In genomic region chr4:118271788-118272187, GRCh38 we compare ENCODE assay signal across 33 cellular contexts.
"Had no signal": no experiment of that assay in that cellular context is flagged by ENCODE, and none has a peak within 500 bp of the region (broad histone marks: within the 10 kb centered on the region; RNA-seq: fewer than 3 reads in every experiment).

No MANE protein-coding gene starts in this region.

- H3K27ac Mint-ChIP-seq: naive thymus-derived CD8-positive, alpha-beta T cell; natural killer cell treated with Interleukin-12 subunit alpha and Interleukin-12 subunit beta and Interleukin-15 and Interleukin-18, amount 100 ng/mL, for 72 hours; nephron progenitor cell; progenitor cell of endocrine pancreas; stimulated activated memory B cell treated with anti-CD40 and anti-IgM and Interleukin-4, amounts not matched to agents 10 μg/mL and 1 μg/mL and 100 μg/mL, for 72 hours; stimulated activated naive CD8-positive, alpha-beta T cell treated with anti-CD3 and anti-CD28 coated beads, Interleukin-15, amount 100 ng/mL, for 72 hours; type B pancreatic cell had no signal

- H2AFZ ChIP-seq: parathyroid adenoma had no signal

- H3K27me3 ChIP-seq: ovary, suprapubic skin, testis, transverse colon, uterus had no signal

- H3K36me3 Mint-ChIP-seq: naive thymus-derived CD8-positive, alpha-beta T cell; natural killer cell treated with Interleukin-12 subunit alpha and Interleukin-12 subunit beta and Interleukin-15 and Interleukin-18, amount 100 ng/mL, for 72 hours; stimulated activated memory B cell treated with anti-CD40 and anti-IgM and Interleukin-4, amounts not matched to agents 10 μg/mL and 1 μg/mL and 100 μg/mL, for 72 hours; type B pancreatic cell had no signal

- ATAC-seq: naive thymus-derived CD8-positive, alpha-beta T cell; natural killer cell treated with Interleukin-12 subunit alpha and Interleukin-12 subunit beta and Interleukin-15 and Interleukin-18, amount 100 ng/mL, for 72 hours; psoas muscle; right cardiac atrium; sciatic nerve; stimulated activated memory B cell treated with anti-CD40 and anti-IgM and Interleukin-4, amounts not matched to agents 10 μg/mL and 1 μg/mL and 100 μg/mL, for 72 hours; stimulated activated naive CD8-positive, alpha-beta T cell treated with anti-CD3 and anti-CD28 coated beads, Interleukin-15, amount 100 ng/mL, for 72 hours; stimulated activated naive CD8-positive, alpha-beta T cell treated with anti-CD3 and anti-CD28 coated beads, Interleukin-15, Interleukin-2, amounts not matched to agents 100 U/mL and 50 U/mL, for 24 hours; upper lobe of right lung had no signal

- H3K4me3 Mint-ChIP-seq: naive thymus-derived CD8-positive, alpha-beta T cell; natural killer cell treated with Interleukin-12 subunit alpha and Interleukin-12 subunit beta and Interleukin-15 and Interleukin-18, amount 100 ng/mL, for 72 hours; nephron progenitor cell; neural crest cell; stimulated activated memory B cell treated with anti-CD40 and anti-IgM and Interleukin-4, amounts not matched to agents 10 μg/mL and 1 μg/mL and 100 μg/mL, for 72 hours; stimulated activated naive CD8-positive, alpha-beta T cell treated with anti-CD3 and anti-CD28 coated beads, Interleukin-15, amount 100 ng/mL, for 72 hours; type B pancreatic cell had no signal

- H3K27ac ChIP-seq: neutrophil, ovary, parathyroid adenoma, psoas muscle, skin epidermis, spleen, suprapubic skin, testis, tibial artery, transverse colon, upper lobe of right lung, uterus had no signal

- H3K4me3 ChIP-seq: ovary, psoas muscle, skin epidermis, smooth muscle cell, spleen, suprapubic skin, testis, tibial artery, transverse colon, upper lobe of right lung, uterus had no signal

- DNase-seq: naive thymus-derived CD8-positive, alpha-beta T cell; nephron progenitor cell; nucleus accumbens; ovary; posterior cingulate gyrus; psoas muscle; right cardiac atrium; spleen; stimulated activated CD4-positive, alpha-beta T cell treated with anti-CD3 and anti-CD28 coated beads, Interleukin-12 subunit alpha, Interleukin-12 subunit beta, amount 100 ng/mL, for 4 hours; stimulated activated CD4-positive, alpha-beta T cell treated with anti-CD3 and anti-CD28 coated beads, Interleukin-1b, Interleukin-23, amount 100 ng/mL, for 48 hours; stimulated activated CD4-positive, alpha-beta T cell treated with anti-CD3 and anti-CD28 coated beads, Interleukin-4, amount 100 ng/mL, for 1 hour; stimulated activated CD4-positive, alpha-beta T cell treated with anti-CD3 and anti-CD28 coated beads, Interleukin-4, amount 100 ng/mL, for 4 hours; stimulated activated CD8-positive, alpha-beta memory T cell treated with anti-CD3 and anti-CD28 coated beads, Interleukin-4, amount 100 ng/mL, for 48 hours; stimulated activated naive CD4-positive, alpha-beta T cell; stimulated activated naive CD8-positive, alpha-beta T cell treated with anti-CD3 and anti-CD28 coated beads, Interleukin-15, amount 100 ng/mL, for 72 hours; stimulated activated naive CD8-positive, alpha-beta T cell treated with anti-CD3 and anti-CD28 coated beads, Interleukin-15, Interleukin-2, amounts not matched to agents 100 U/mL and 50 U/mL, for 24 hours; substantia nigra; testis; tibial artery; transverse colon; upper lobe of right lung; uterus had no signal

- H3K4me1 Mint-ChIP-seq: naive thymus-derived CD8-positive, alpha-beta T cell; nephron progenitor cell; neural crest cell had no signal

- H3K9me3 Mint-ChIP-seq: naive thymus-derived CD8-positive, alpha-beta T cell; natural killer cell treated with Interleukin-12 subunit alpha and Interleukin-12 subunit beta and Interleukin-15 and Interleukin-18, amount 100 ng/mL, for 72 hours; nephron progenitor cell; neural crest cell; stimulated activated memory B cell treated with anti-CD40 and anti-IgM and Interleukin-4, amounts not matched to agents 10 μg/mL and 1 μg/mL and 100 μg/mL, for 72 hours; stimulated activated naive CD8-positive, alpha-beta T cell treated with anti-CD3 and anti-CD28 coated beads, Interleukin-15, amount 100 ng/mL, for 72 hours; type B pancreatic cell had no signal

- H3K36me3 ChIP-seq: neutrophil, ovary, spleen, suprapubic skin, tibial artery, transverse colon, upper lobe of right lung, uterus had no signal

- H3K4me2 ChIP-seq: smooth muscle cell had no signal

- H3K4me1 ChIP-seq: parathyroid adenoma, psoas muscle, spleen, testis, tibial artery, upper lobe of right lung, uterus had no signal

- H3K9me3 ChIP-seq: neutrophil, ovary, psoas muscle, spleen, suprapubic skin, testis, tibial artery, transverse colon, upper lobe of right lung, uterus had no signal

- H3K9ac ChIP-seq: parathyroid adenoma had no signal

- H3K27me3 Mint-ChIP-seq: stimulated activated memory B cell treated with anti-CD40 and anti-IgM and Interleukin-4, amounts not matched to agents 10 μg/mL and 1 μg/mL and 100 μg/mL, for 72 hours; stimulated activated naive CD8-positive, alpha-beta T cell treated with anti-CD3 and anti-CD28 coated beads, Interleukin-15, amount 100 ng/mL, for 72 hours had no signal

- H3K79me2 ChIP-seq: parathyroid adenoma had no signal
